Comparison of ENCODE assay signal across 19 cellular contexts in the genomic region with DNA sequence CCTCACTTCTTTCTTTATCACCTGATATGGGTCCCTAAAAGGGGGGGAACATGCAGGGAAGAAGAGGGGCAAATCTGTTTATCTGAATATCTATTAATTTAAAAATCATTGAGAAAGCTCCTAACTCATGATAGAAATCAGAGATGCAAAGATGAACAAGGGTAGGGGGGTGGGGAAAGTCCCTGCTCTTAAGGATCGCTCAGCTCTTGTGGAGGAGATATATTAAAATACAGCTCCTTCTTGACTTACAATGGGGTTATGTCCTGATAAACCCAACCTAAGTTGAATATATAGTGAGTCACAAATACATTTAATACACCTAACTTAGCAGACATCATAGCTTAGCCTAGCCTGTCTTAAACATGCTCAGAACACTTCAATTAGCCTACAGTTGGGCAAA.
"Had no signal": no experiment of that assay in that cellular context is flagged by ENCODE, and none has a peak within 500 bp of the region (broad histone marks: within the 10 kb centered on the region; RNA-seq: fewer than 3 reads in every experiment).

No MANE protein-coding gene starts in this region.

- H3K27ac Mint-ChIP-seq: naive thymus-derived CD8-positive, alpha-beta T cell; nephron progenitor cell; stimulated activated memory B cell treated with anti-CD40 and anti-IgM and Interleukin-4, amounts not matched to agents 10 μg/mL and 1 μg/mL and 100 μg/mL, for 72 hours; stimulated activated naive CD8-positive, alpha-beta T cell treated with anti-CD3 and anti-CD28 coated beads, Interleukin-15, Interleukin-2, amounts not matched to agents 100 ng/mL and 50 ng/mL, for 24 hours had no signal

- DNase-seq: cortex of kidney; foreskin keratinocyte; glutamatergic neuron; left ventricle myocardium superior; lower lobe of right lung; naive thymus-derived CD8-positive, alpha-beta T cell; nephron progenitor cell; nucleus accumbens; right cardiac atrium; sigmoid colon; spleen; stimulated activated CD4-positive, alpha-beta T cell treated with anti-CD3 and anti-CD28 coated beads, Interleukin-4, amount 100 ng/mL, for 4 hours; upper lobe of left lung had no signal

- H3K4me3 ChIP-seq: lower lobe of right lung, prostate gland, sigmoid colon, skin epidermis, spleen, thoracic aorta, tibial nerve, upper lobe of left lung had no signal

- H3K9me3 ChIP-seq: lower lobe of right lung, prostate gland, thoracic aorta had no signal

- H3K4me1 ChIP-seq: foreskin keratinocyte, lower lobe of right lung, prostate gland, sigmoid colon, spleen, tibial nerve, upper lobe of left lung had no signal

- H3K4me3 Mint-ChIP-seq: naive thymus-derived CD8-positive, alpha-beta T cell; nephron progenitor cell; stimulated activated memory B cell treated with anti-CD40 and anti-IgM and Interleukin-4, amounts not matched to agents 10 μg/mL and 1 μg/mL and 100 μg/mL, for 72 hours; stimulated activated naive CD8-positive, alpha-beta T cell treated with anti-CD3 and anti-CD28 coated beads, Interleukin-15, Interleukin-2, amounts not matched to agents 100 ng/mL and 50 ng/mL, for 24 hours had no signal

- H3K27ac ChIP-seq: foreskin keratinocyte, lower lobe of right lung, prostate gland, sigmoid colon, skin epidermis, spleen, thoracic aorta, tibial nerve, upper lobe of left lung had no signal

- H3K36me3 ChIP-seq: lower lobe of right lung, prostate gland, sigmoid colon, spleen, thoracic aorta, tibial nerve, upper lobe of left lung had no signal

- H3K27me3 ChIP-seq: foreskin keratinocyte, sigmoid colon, tibial nerve, upper lobe of left lung had no signal

- H3K36me3 Mint-ChIP-seq: naive thymus-derived CD8-positive, alpha-beta T cell; stimulated activated memory B cell treated with anti-CD40 and anti-IgM and Interleukin-4, amounts not matched to agents 10 μg/mL and 1 μg/mL and 100 μg/mL, for 72 hours had no signal

- ATAC-seq: left ventricle myocardium superior; lower lobe of right lung; right cardiac atrium; stimulated activated memory B cell treated with anti-CD40 and anti-IgM and Interleukin-4, amounts not matched to agents 10 μg/mL and 1 μg/mL and 100 μg/mL, for 72 hours had no signal

- H3K4me1 Mint-ChIP-seq: nephron progenitor cell; stimulated activated memory B cell treated with anti-CD40 and anti-IgM and Interleukin-4, amounts not matched to agents 10 μg/mL and 1 μg/mL and 100 μg/mL, for 72 hours had no signal
